19 cellular contexts compared by ENCODE assay signal in genomic region chr14:36901846-36902245, GRCh38.
A peak's percentile ranks its signal among the peaks of the same experiment; 100 is the strongest.
DNase-seq lines count a peak whose midpoint lies in the region; ATAC-seq, FAIRE-seq and TF ChIP-seq lines count a peak whose summit lies in the region.
"Had no signal": no experiment of that assay in that cellular context is flagged by ENCODE, and none has a peak within 500 bp of the region (broad histone marks: within the 10 kb centered on the region; RNA-seq: fewer than 3 reads in every experiment).

No MANE protein-coding gene starts in this region.

- no peak for TF ChIP-seq POLR2A in GM18505 (IDR thresholded peaks at IDR 0.05; ENCODE audit: borderline replicate concordance, extremely low read depth, insufficient read depth, insufficient read length)

- H3K27ac Mint-ChIP-seq in astrocyte (ENCODE audit: unreplicated experiment), result no peak overlapping the region

- no peaks in the 10 kb centered on the region for H3K27me3 Mint-ChIP-seq in astrocyte (ENCODE audit: low read depth, unreplicated experiment)

- TF ChIP-seq CTCF in AG10803 (conservative IDR thresholded peaks at IDR 0.05; ENCODE audit: low read length), result no peak
- no peak for TF ChIP-seq CTCF in astrocyte (IDR thresholded peaks at IDR 0.05; ENCODE audit: insufficient read depth, low read depth, low read length)
- TF ChIP-seq CTCF in fibroblast of the aortic adventitia (IDR thresholded peaks at IDR 0.05; ENCODE audit: insufficient read depth, low read length), result no peak

- no peaks in the 10 kb centered on the region for H3K4me1 Mint-ChIP-seq in astrocyte (ENCODE audit: low read depth, unreplicated experiment)

- peaks cover 2% of the 10 kb centered on the region for H3K9me3 ChIP-seq in astrocyte (ENCODE audit: insufficient read depth, low read depth, low read length)
- H3K9me3 ChIP-seq: SJSA1 had no signal

- H3K27ac ChIP-seq in astrocyte (ENCODE audit: low read depth, low read length), result no peak overlapping the region
- H3K27ac ChIP-seq: KMS-11, SJSA1 had no signal

- H3K36me3 ChIP-seq in astrocyte (ENCODE audit: insufficient read depth, low read length), result no peaks in the 10 kb centered on the region
- H3K36me3 ChIP-seq: SJSA1 had no signal

- H3K4me2 ChIP-seq in astrocyte (ENCODE audit: low read length), result no peak overlapping the region
- H3K4me2 ChIP-seq: KMS-11 had no signal

- no peaks in the 10 kb centered on the region for H3K36me3 Mint-ChIP-seq in astrocyte (ENCODE audit: low read depth, unreplicated experiment)

- H3K9me3 Mint-ChIP-seq in astrocyte (ENCODE audit: unreplicated experiment), result no peaks in the 10 kb centered on the region

- no peaks in the 10 kb centered on the region for H3K79me2 ChIP-seq in astrocyte (ENCODE audit: insufficient read depth, low read length)

- FAIRE-seq in astrocyte (lab: Jason Lieb, UNC), result no peak
- FAIRE-seq: GM12892 had no signal

- no peaks in the 10 kb centered on the region for H3K27me3 ChIP-seq in astrocyte (ENCODE audit: insufficient read depth, low read length)
- H3K27me3 ChIP-seq: SJSA1 had no signal

- DNase-seq in AG10803 (ENCODE audit: low read depth), result peak; percentile 1
- DNase-seq in HS-5 (ENCODE audit: low read depth), result peak; percentile 64
- DNase-seq in astrocyte (ENCODE audit: low read depth), result peak; percentile 13
- peak; percentile 1 for DNase-seq in fibroblast of the aortic adventitia (ENCODE audit: low read depth)
- no peak for DNase-seq in OCI-M1 (lab: John Stamatoyannopoulos, UW)
- DNase-seq in T-helper 2 cell, result no peak
- no peak for DNase-seq in NCI-H510A (lab: John Stamatoyannopoulos, UW)
- DNase-seq: AML-193, GDM1, GOT3, MV-4-11, NCI-H1417 treated with DMSO at 0.1 percent for 48 hours, NCI-H2029, NCI-H2171 treated with DMSO at 0.1 percent for 48 hours, NCI-H82 had no signal

- H3K4me3 ChIP-seq in AG10803 (ENCODE audit: low read length) (no peak overlapping the region), astrocyte (ENCODE audit: insufficient read depth, low read depth, low read length) (no peak overlapping the region), fibroblast of the aortic adventitia (ENCODE audit: low read depth, low read length) (no peak overlapping the region)
- H3K4me3 ChIP-seq: SJSA1 had no signal

- no peak overlapping the region for H2AFZ ChIP-seq in astrocyte (ENCODE audit: low read depth, low read length)

- H4K20me1 ChIP-seq in astrocyte (ENCODE audit: insufficient read depth, low read length), result no peaks in the 10 kb centered on the region

- H3K4me3 Mint-ChIP-seq in astrocyte (ENCODE audit: unreplicated experiment), result no peak overlapping the region

- H3K9ac ChIP-seq in astrocyte (ENCODE audit: low read length), result no peak overlapping the region
- H3K9ac ChIP-seq: KMS-11 had no signal

- H3K4me1 ChIP-seq in astrocyte (ENCODE audit: insufficient read depth, low read length), result no peaks in the 10 kb centered on the region
- H3K4me1 ChIP-seq: SJSA1 had no signal

- ATAC-seq in GM18505 (IDR thresholded peaks at IDR 0.05; ENCODE audit: unreplicated experiment), result no peak

Comparison
In these comparisons a context has a peak if more than half of its experiments do, and no peak if none do; other contexts are left out.
1. DNase-seq: peak in AG10803 (single experiment), HS-5 (single experiment), astrocyte (single experiment) and fibroblast of the aortic adventitia (single experiment); none in OCI-M1 (single experiment), T-helper 2 cell (0 of 5) and NCI-H510A (single experiment).